Comparison of ENCODE assay signal across 21 cellular contexts in genomic region chr7:70654979-70655378, GRCh38.
A peak's percentile ranks its signal among the peaks of the same experiment; 100 is the strongest.
DNase-seq lines count a peak whose midpoint lies in the region; ATAC-seq and TF ChIP-seq lines count a peak whose summit lies in the region.
"Had no signal": no experiment of that assay in that cellular context is flagged by ENCODE, and none has a peak within 500 bp of the region (broad histone marks: within the 10 kb centered on the region; RNA-seq: fewer than 3 reads in every experiment).

No MANE protein-coding gene starts in this region.

- ATAC-seq in Right ventricle myocardium inferior (peak; percentile 90), left ventricle myocardium superior (peak; percentile 91), HG03045 (IDR thresholded peaks at IDR 0.05; ENCODE audit: unreplicated experiment) (no peak)
- ATAC-seq: HCT116 had no signal

- H3K27ac ChIP-seq in osteoblast (ENCODE audit: low read depth, low read length) (no peak overlapping the region), thyroid gland (no peak overlapping the region)
- H3K27ac ChIP-seq: 22Rv1, C4-2B, Peyer's patch had no signal

- H3K36me3 ChIP-seq in osteoblast (ENCODE audit: insufficient read depth, low read length) = no peaks in the 10 kb centered on the region
- H3K36me3 ChIP-seq in thyroid gland = no peaks in the 10 kb centered on the region
- H3K36me3 ChIP-seq: Peyer's patch had no signal

- WGBS in thyroid gland, 2 donors = 68 to 87% methylated on average over 5 of the region's 5 CpGs

- TF ChIP-seq POLR2A in thyroid gland (IDR thresholded peaks at IDR 0.05) = no peak

- intact Hi-C loops in Right ventricle myocardium inferior (cut with DNase I) (no loop called here), cardiac septum (cut with DNase I) (loop anchor here (5.0 kb wide), 1 partner anchor 83 kb away; no protein-coding TSS in a partner anchor), left ventricle myocardium superior (cut with micrococcal nuclease) (no loop called here), thyroid gland (cut with DNase I) (no loop called here)

- H3K4me1 ChIP-seq in osteoblast (ENCODE audit: insufficient read depth, low read length) (no peaks in the 10 kb centered on the region), thyroid gland (no peaks in the 10 kb centered on the region)
- H3K4me1 ChIP-seq: Peyer's patch had no signal

- peak overlapping the region; percentile 41 for H2AFZ ChIP-seq in osteoblast (ENCODE audit: low read length)

- H3K9me3 ChIP-seq in osteoblast (ENCODE audit: low read depth, low read length) = no peaks in the 10 kb centered on the region
- H3K9me3 ChIP-seq in thyroid gland = no peaks in the 10 kb centered on the region
- H3K9me3 ChIP-seq: Peyer's patch had no signal

- no peaks in the 10 kb centered on the region for H4K20me1 ChIP-seq in osteoblast (ENCODE audit: insufficient read depth, low read length)

- no peaks in the 10 kb centered on the region for H3K27me3 ChIP-seq in osteoblast (ENCODE audit: insufficient read depth, low read length)
- H3K27me3 ChIP-seq in thyroid gland = no peaks in the 10 kb centered on the region
- H3K27me3 ChIP-seq: Peyer's patch had no signal

- DNase-seq in Right ventricle myocardium inferior (ENCODE audit: missing footprints) (no peak), cardiac septum (ENCODE audit: low spot score) (no peak), left ventricle myocardium superior (peak; percentile 74), osteoblast (ENCODE audit: insufficient read length, low spot score, missing footprints) (no peak), thyroid gland (peak; percentile 19 to 27), NCI-H510A treated with DMSO at 0.1 percent for 48 hours (lab: John Stamatoyannopoulos, UW) (no peak)
- no peak for DNase-seq in activated effector memory CD4-positive, alpha-beta T cell treated with Interleukin-2 at 50 U/mL for 16 hours
- DNase-seq: CD8-positive, alpha-beta memory T cell; EL; KG1; NCI-H1092; NCI-H1436; NCI-H187 treated with DMSO at 0.1 percent for 48 hours; NCI-H2107; NCI-H2227 treated with DMSO at 0.1 percent for 48 hours; NCI-H524; Peyer's patch had no signal

- no peak overlapping the region for H3K4me3 ChIP-seq in osteoblast (ENCODE audit: insufficient read depth, low read length)
- H3K4me3 ChIP-seq in thyroid gland (replicated peaks in 1 of 3) = no peak overlapping the region
- H3K4me3 ChIP-seq: Peyer's patch had no signal

- H3K79me2 ChIP-seq in osteoblast (ENCODE audit: insufficient read depth, low read length) = no peaks in the 10 kb centered on the region

- no peak overlapping the region for H3K4me2 ChIP-seq in osteoblast (ENCODE audit: insufficient read depth, low read length)

- TF ChIP-seq CTCF in osteoblast (IDR thresholded peaks at IDR 0.05; ENCODE audit: extremely low read depth, low read depth, low read length) (no peak), thyroid gland (IDR thresholded peaks at IDR 0.05) (no peak)

Comparison
In these comparisons a context has a peak if more than half of its experiments do, and no peak if none do; other contexts are left out.
1. DNase-seq: peak in left ventricle myocardium superior (single experiment) and thyroid gland (2 of 2); none in Right ventricle myocardium inferior (single experiment), cardiac septum (single experiment), osteoblast (single experiment), activated effector memory CD4-positive, alpha-beta T cell treated with Interleukin-2 at 50 U/mL for 16 hours (single experiment) and NCI-H510A treated with DMSO at 0.1 percent for 48 hours (single experiment).